ENCODE assay signal across 12 cellular contexts in genomic region chr11:2099523-2100316, GRCh38. TPM values are rescaled to one million over a fixed set of nuclear protein-coding genes. Genes with fewer than 3 reads are reported as not detected.
DNase-seq lines count a peak whose midpoint lies in the region; ATAC-seq and TF ChIP-seq lines count a peak whose summit lies in the region.
"Had no signal": no experiment of that assay in that cellular context is flagged by ENCODE, and none has a peak within 500 bp of the region (broad histone marks: within the 10 kb centered on the region; RNA-seq: fewer than 3 reads in every experiment).

No MANE protein-coding gene starts in this region.

- no peaks in the 10 kb centered on the region for H3K27me3 ChIP-seq in transverse colon
- H3K27me3 ChIP-seq: BE2C, cardiac muscle cell had no signal

- ATAC-seq in left lobe of liver (no peak), HG03378 (IDR thresholded peaks at IDR 0.05; ENCODE audit: unreplicated experiment) (no peak), HG02678 (IDR thresholded peaks at IDR 0.05; ENCODE audit: unreplicated experiment) (no peak)

- H3K4me1 ChIP-seq in transverse colon: peaks cover 0 to 25% (median 8%) of the 10 kb centered on the region in 4 donors
- H3K4me1 ChIP-seq: BE2C had no signal

- H3K9me3 Mint-ChIP-seq in activated naive CD4-positive, alpha-beta T cell treated with anti-CD3 and anti-CD28 coated beads, Interleukin-2, amount 10 ng/mL, durations not matched to agents 7 days and 5 days: no peaks in the 10 kb centered on the region
- H3K9me3 Mint-ChIP-seq: activated CD4-positive, alpha-beta memory T cell treated with anti-CD3 and anti-CD28 coated beads for 36 hours had no signal

- no peaks in the 10 kb centered on the region for H3K4me1 Mint-ChIP-seq in activated naive CD4-positive, alpha-beta T cell treated with anti-CD3 and anti-CD28 coated beads, Interleukin-2, amount 10 ng/mL, durations not matched to agents 7 days and 5 days

- TF ChIP-seq CTCF in VCaP (conservative IDR thresholded peaks at IDR 0.05): peak; percentile 30; the same call in 1 of the 2 replicates
- peak in 4 of 5 experiments; percentile 8 to 45 (median 24) for TF ChIP-seq CTCF in transverse colon (IDR thresholded peaks at IDR 0.05)

- H3K27ac ChIP-seq in VCaP: peak overlapping the region; percentile 26; the same call in 1 of the 2 replicates
- H3K27ac ChIP-seq in transverse colon: no peak overlapping the region
- H3K27ac ChIP-seq: cardiac muscle cell had no signal

- no peak overlapping the region for H3K4me3 ChIP-seq in transverse colon
- H3K4me3 ChIP-seq: cardiac muscle cell had no signal

- peak; percentile 6 for DNase-seq in activated naive CD4-positive, alpha-beta T cell treated with anti-CD3 and anti-CD28 coated beads, Interleukin-2, amount 50 U/mL, for 16 hours
- DNase-seq in activated naive CD4-positive, alpha-beta T cell treated with anti-CD3 and anti-CD28 coated beads, Interleukin-2, amount 10 ng/mL, durations not matched to agents 7 days and 5 days: no peak
- DNase-seq in left lobe of liver (ENCODE audit: low spot score) (peak; percentile 48), transverse colon (peak; percentile 65)
- DNase-seq in activated CD8-positive, alpha-beta memory T cell treated with anti-CD3 and anti-CD28 coated beads, Interleukin-2, amount 50 U/mL, for 4 hours: no peak
- DNase-seq: activated CD4-positive, alpha-beta memory T cell treated with anti-CD3 and anti-CD28 coated beads for 36 hours; BE2C had no signal

- TF ChIP-seq EP300 in transverse colon (IDR thresholded peaks at IDR 0.05; ENCODE audit: low read depth): no peak

- H3K27me3 Mint-ChIP-seq in activated naive CD4-positive, alpha-beta T cell treated with anti-CD3 and anti-CD28 coated beads, Interleukin-2, amount 10 ng/mL, durations not matched to agents 7 days and 5 days: peaks cover 14% of the 10 kb centered on the region

- CTCF ChIA-PET in activated naive CD4-positive, alpha-beta T cell treated with anti-CD3 and anti-CD28 coated beads, Interleukin-2, amount 10 ng/mL, durations not matched to agents 7 days and 5 days (lab: Charles Lee): interaction anchor here (2.1 kb wide), 1 partner anchor 63 kb away, joined by 5 read pairs; no protein-coding TSS in a partner anchor

- in situ Hi-C loops in transverse colon (cut with MboI; ENCODE audit: low pct_ligation_motif_present in 1 of 4, low pct_unique_long_range_greater_than_20kb in 1 of 4, low sequenced_read_pairs in 3 of 4): no loop called here

- H3K27ac Mint-ChIP-seq in activated naive CD4-positive, alpha-beta T cell treated with anti-CD3 and anti-CD28 coated beads, Interleukin-2, amount 10 ng/mL, durations not matched to agents 7 days and 5 days: no peak overlapping the region
- H3K27ac Mint-ChIP-seq: activated CD4-positive, alpha-beta memory T cell treated with anti-CD3 and anti-CD28 coated beads for 36 hours had no signal

- H3K4me3 Mint-ChIP-seq in activated naive CD4-positive, alpha-beta T cell treated with anti-CD3 and anti-CD28 coated beads, Interleukin-2, amount 10 ng/mL, durations not matched to agents 7 days and 5 days: no peak overlapping the region
- H3K4me3 Mint-ChIP-seq: activated CD4-positive, alpha-beta memory T cell treated with anti-CD3 and anti-CD28 coated beads for 36 hours; neural crest cell had no signal

- no peaks in the 10 kb centered on the region for H3K9me3 ChIP-seq in transverse colon
- H3K9me3 ChIP-seq: BE2C had no signal

- intact Hi-C loops in transverse colon (cut with DNase I; ENCODE audit: low total_unique reads): no loop called here

- H3K36me3 ChIP-seq in transverse colon: no peaks in the 10 kb centered on the region
- H3K36me3 ChIP-seq: BE2C, cardiac muscle cell had no signal

- TF ChIP-seq POLR2A in transverse colon (IDR thresholded peaks at IDR 0.05): no peak

- H3K36me3 Mint-ChIP-seq in activated naive CD4-positive, alpha-beta T cell treated with anti-CD3 and anti-CD28 coated beads, Interleukin-2, amount 10 ng/mL, durations not matched to agents 7 days and 5 days: no peaks in the 10 kb centered on the region
- H3K36me3 Mint-ChIP-seq: activated CD4-positive, alpha-beta memory T cell treated with anti-CD3 and anti-CD28 coated beads for 36 hours had no signal

- 63% methylated on average over 17 of the region's 20 CpGs; no CpG with 5 or more reads in 1 of the 2 donors for WGBS in transverse colon (ENCODE audit: low coverage in 1 of 2), 2 donors

RNA-seq across cellular contexts. Expression of gene IGF2, which starts 39.5 kb away (rescaled TPM):
- 254 TPM for total RNA-seq in left lobe of liver
- total RNA-seq in transverse colon: 10 to 100 TPM in 3 of 4 donors, 1 to 10 TPM in 1; 8.2 to 19.8 (median 12.2) TPM

Comparison
In these comparisons a context has a peak if more than half of its experiments do, and no peak if none do; other contexts are left out.
1. DNase-seq: peak in activated naive CD4-positive, alpha-beta T cell treated with anti-CD3 and anti-CD28 coated beads, Interleukin-2, amount 50 U/mL, for 16 hours (single experiment), left lobe of liver (single experiment) and transverse colon (single experiment); none in activated naive CD4-positive, alpha-beta T cell treated with anti-CD3 and anti-CD28 coated beads, Interleukin-2, amount 10 ng/mL, durations not matched to agents 7 days and 5 days (single experiment) and activated CD8-positive, alpha-beta memory T cell treated with anti-CD3 and anti-CD28 coated beads, Interleukin-2, amount 50 U/mL, for 4 hours (single experiment).
2. RNA of gene IGF2, which starts 39.5 kb away (total RNA-seq): 254 TPM in left lobe of liver (single experiment); 8.2 to 19.8 TPM in transverse colon; every median in the first group is over 10 times any median in the second.